ENCODE assay signal across 1 cellular context in the genomic region with DNA sequence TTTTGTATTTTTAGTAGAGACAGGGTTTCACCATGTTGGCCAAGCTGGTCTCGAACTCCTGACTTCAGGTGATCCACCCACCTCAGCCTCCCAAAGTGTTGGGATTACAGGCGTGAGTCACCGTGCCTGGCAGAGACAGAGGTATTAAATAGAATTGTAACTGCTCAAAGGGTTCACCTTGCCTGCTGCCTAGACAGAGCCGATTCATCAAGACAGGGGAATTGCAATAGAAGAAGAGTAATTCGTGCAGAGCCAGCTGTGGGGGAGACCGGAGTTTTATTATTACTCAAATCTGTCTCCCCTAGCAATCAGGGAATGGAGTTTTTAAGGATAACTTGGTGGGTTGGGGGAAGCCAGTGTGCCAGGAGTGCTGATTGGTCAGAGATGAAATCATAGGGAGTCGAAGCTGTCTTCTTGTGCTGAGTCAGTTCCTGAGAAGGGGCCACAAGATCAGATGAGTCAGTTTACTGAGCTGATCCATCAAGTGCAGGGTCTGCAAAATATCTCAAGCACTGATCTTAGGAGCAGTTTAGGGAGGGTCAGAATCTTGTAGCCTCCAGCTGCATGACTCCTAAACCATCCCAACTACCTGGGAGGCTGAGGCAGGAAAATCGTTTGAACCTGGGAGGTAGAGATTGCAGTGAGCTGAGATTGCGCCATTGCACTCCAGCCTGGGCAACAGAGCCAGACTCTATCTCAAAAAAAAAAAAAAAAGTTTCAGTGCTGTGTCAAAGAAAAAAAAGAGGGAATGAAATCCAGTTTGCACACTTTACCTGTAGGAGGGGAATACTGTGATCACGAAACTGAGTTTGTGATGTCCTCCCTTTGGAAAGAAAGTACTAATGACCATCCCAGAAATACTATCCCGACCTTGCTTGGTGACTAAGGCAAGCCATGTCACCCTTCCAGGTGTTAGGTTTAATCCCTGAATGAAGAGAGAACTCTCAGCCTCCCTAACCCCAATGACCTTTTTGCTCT.
TF ChIP-seq lines count a peak whose summit lies in the region.
"Not testable (repeated sequence)": the region's sequence is repeated elsewhere in the genome, so short reads cannot be mapped to it uniquely, and the experiment has no call there.

No MANE protein-coding gene starts in this region.

TF ChIP-seq in K562, 482 proteins besides CTCF, POLR2A, EP300 and RAD21 (continued from another document and continues in another):
- TF ChIP-seq ZBTB7A (IDR thresholded peaks at IDR 0.05; ENCODE audit: borderline replicate concordance, control insufficient read depth, low read depth, low read length) (peak; percentile 61; the same call in 1 of the 2 replicates), ETV1 (tag; conservative IDR thresholded peaks at IDR 0.05; ENCODE audit: low read depth) (peak; percentile 68), SMARCC2 (IDR thresholded peaks at IDR 0.05; ENCODE audit: low read depth) (peak; percentile 77; the same call in 1 of the 2 replicates), HDAC2 (IDR thresholded peaks at IDR 0.05) (peak; percentile 98), NBN (IDR thresholded peaks at IDR 0.05; ENCODE audit: low read depth) (peak; percentile 74), HDAC3 (IDR thresholded peaks at IDR 0.05; ENCODE audit: borderline replicate concordance, partially characterized antibody) (peak; percentile 14), NCOR1 (IDR thresholded peaks at IDR 0.05) (0 out of 2 replicates have a peak, but pooled peaks have one; percentile 20), TRIM24 (IDR thresholded peaks at IDR 0.05) (peak; percentile 59 to 70; a peak in 3 of 4 replicates), NFYB (IDR thresholded peaks at IDR 0.05; ENCODE audit: extremely low read depth, insufficient read length) (peak; percentile 70), PHF20 (IDR thresholded peaks at IDR 0.05; ENCODE audit: partially characterized antibody) (peak; percentile 52), BACH1 (tag; IDR thresholded peaks at IDR 0.05) (peak; percentile 90), MAFK (IDR thresholded peaks at IDR 0.05; ENCODE audit: low read length) (peak; percentile 85), SMARCA4 (IDR thresholded peaks at IDR 0.05) (peak; percentile 93), RCOR1 (IDR thresholded peaks at IDR 0.05; ENCODE audit: borderline replicate concordance in 1 of 2, low read depth in 2 of 2, low read length in 2 of 2) (peak in 1 of 2 experiments; percentile 26; a peak in 1 of 4 replicates), CC2D1A (IDR thresholded peaks at IDR 0.05) (peak; percentile 96), ATF1 (tag; IDR thresholded peaks at IDR 0.05) (peak; percentile 58), NCOA1 (IDR thresholded peaks at IDR 0.05; ENCODE audit: low read depth) (peak; percentile 43; the same call in 1 of the 2 replicates), MTA3 (IDR thresholded peaks at IDR 0.05; ENCODE audit: borderline replicate concordance) (peak; percentile 53; the same call in 1 of the 2 replicates), EP400 (IDR thresholded peaks at IDR 0.05) (peak; percentile 29; the same call in 1 of the 2 replicates), CEBPB (tag; IDR thresholded peaks at IDR 0.05) (peak; percentile 98), L3MBTL2 (IDR thresholded peaks at IDR 0.05) (peak; percentile 19; the same call in 1 of the 2 replicates), DPF2 (IDR thresholded peaks at IDR 0.05) (peak; percentile 95), EGR1 (conservative IDR thresholded peaks at IDR 0.05) (peak; percentile 69), ETV5 (CRISPR knock-in tag; IDR thresholded peaks at IDR 0.05; ENCODE audit: low read depth) (peak; percentile 40; the same call in 1 of the 2 replicates), KDM1A (IDR thresholded peaks at IDR 0.05) (peak; percentile 98), HDAC1 (IDR thresholded peaks at IDR 0.05) (peak in 1 of 2 experiments; percentile 90; a peak in 2 of 4 replicates), CBX1 (IDR thresholded peaks at IDR 0.05; ENCODE audit: low read depth) (peak; percentile 39; the same call in 1 of the 2 replicates), NFIC (IDR thresholded peaks at IDR 0.05) (peak; percentile 21; the same call in 1 of the 2 replicates)
- TF ChIP-seq, protein P1, sequence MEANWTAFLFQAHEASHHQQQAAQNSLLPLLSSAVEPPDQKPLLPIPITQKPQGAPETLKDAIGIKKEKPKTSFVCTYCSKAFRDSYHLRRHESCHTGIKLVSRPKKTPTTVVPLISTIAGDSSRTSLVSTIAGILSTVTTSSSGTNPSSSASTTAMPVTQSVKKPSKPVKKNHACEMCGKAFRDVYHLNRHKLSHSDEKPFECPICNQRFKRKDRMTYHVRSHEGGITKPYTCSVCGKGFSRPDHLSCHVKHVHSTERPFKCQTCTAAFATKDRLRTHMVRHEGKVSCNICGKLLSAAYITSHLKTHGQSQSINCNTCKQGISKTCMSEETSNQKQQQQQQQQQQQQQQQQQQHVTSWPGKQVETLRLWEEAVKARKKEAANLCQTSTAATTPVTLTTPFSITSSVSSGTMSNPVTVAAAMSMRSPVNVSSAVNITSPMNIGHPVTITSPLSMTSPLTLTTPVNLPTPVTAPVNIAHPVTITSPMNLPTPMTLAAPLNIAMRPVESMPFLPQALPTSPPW (CRISPR knock-in tag; IDR thresholded peaks at IDR 0.05): peak; percentile 54
- TF ChIP-seq ATF1 (CRISPR knock-in tag; IDR thresholded peaks at IDR 0.05): not testable (repeated sequence)
- TF ChIP-seq, protein P2, sequence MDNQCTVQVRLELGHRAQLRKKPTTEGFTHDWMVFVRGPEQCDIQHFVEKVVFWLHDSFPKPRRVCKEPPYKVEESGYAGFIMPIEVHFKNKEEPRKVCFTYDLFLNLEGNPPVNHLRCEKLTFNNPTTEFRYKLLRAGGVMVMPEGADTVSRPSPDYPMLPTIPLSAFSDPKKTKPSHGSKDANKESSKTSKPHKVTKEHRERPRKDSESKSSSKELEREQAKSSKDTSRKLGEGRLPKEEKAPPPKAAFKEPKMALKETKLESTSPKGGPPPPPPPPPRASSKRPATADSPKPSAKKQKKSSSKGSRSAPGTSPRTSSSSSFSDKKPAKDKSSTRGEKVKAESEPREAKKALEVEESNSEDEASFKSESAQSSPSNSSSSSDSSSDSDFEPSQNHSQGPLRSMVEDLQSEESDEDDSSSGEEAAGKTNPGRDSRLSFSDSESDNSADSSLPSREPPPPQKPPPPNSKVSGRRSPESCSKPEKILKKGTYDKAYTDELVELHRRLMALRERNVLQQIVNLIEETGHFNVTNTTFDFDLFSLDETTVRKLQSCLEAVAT (IDR thresholded peaks at IDR 0.05): 0 out of 4 replicates have a peak, but pooled peaks of 1 of the 2 experiments have one; percentile 9
- TF ChIP-seq, protein P3, sequence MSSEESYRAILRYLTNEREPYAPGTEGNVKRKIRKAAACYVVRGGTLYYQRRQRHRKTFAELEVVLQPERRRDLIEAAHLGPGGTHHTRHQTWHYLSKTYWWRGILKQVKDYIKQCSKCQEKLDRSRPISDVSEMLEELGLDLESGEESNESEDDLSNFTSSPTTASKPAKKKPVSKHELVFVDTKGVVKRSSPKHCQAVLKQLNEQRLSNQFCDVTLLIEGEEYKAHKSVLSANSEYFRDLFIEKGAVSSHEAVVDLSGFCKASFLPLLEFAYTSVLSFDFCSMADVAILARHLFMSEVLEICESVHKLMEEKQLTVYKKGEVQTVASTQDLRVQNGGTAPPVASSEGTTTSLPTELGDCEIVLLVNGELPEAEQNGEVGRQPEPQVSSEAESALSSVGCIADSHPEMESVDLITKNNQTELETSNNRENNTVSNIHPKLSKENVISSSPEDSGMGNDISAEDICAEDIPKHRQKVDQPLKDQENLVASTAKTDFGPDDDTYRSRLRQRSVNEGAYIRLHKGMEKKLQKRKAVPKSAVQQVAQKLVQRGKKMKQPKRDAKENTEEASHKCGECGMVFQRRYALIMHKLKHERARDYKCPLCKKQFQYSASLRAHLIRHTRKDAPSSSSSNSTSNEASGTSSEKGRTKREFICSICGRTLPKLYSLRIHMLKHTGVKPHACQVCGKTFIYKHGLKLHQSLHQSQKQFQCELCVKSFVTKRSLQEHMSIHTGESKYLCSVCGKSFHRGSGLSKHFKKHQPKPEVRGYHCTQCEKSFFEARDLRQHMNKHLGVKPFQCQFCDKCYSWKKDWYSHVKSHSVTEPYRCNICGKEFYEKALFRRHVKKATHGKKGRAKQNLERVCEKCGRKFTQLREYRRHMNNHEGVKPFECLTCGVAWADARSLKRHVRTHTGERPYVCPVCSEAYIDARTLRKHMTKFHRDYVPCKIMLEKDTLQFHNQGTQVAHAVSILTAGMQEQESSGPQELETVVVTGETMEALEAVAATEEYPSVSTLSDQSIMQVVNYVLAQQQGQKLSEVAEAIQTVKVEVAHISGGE (CRISPR knock-in tag; IDR thresholded peaks at IDR 0.05): 0 out of 6 replicates have a peak, but pooled peaks of 1 of the 3 experiments have one; percentile 42
- TF ChIP-seq, protein P4, sequence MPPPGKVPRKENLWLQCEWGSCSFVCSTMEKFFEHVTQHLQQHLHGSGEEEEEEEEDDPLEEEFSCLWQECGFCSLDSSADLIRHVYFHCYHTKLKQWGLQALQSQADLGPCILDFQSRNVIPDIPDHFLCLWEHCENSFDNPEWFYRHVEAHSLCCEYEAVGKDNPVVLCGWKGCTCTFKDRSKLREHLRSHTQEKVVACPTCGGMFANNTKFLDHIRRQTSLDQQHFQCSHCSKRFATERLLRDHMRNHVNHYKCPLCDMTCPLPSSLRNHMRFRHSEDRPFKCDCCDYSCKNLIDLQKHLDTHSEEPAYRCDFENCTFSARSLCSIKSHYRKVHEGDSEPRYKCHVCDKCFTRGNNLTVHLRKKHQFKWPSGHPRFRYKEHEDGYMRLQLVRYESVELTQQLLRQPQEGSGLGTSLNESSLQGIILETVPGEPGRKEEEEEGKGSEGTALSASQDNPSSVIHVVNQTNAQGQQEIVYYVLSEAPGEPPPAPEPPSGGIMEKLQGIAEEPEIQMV (tag; conservative IDR thresholded peaks at IDR 0.05; ENCODE audit: low read depth): 0 out of 2 replicates have a peak, but pooled peaks have one; percentile 11
- TF ChIP-seq, protein P5, sequence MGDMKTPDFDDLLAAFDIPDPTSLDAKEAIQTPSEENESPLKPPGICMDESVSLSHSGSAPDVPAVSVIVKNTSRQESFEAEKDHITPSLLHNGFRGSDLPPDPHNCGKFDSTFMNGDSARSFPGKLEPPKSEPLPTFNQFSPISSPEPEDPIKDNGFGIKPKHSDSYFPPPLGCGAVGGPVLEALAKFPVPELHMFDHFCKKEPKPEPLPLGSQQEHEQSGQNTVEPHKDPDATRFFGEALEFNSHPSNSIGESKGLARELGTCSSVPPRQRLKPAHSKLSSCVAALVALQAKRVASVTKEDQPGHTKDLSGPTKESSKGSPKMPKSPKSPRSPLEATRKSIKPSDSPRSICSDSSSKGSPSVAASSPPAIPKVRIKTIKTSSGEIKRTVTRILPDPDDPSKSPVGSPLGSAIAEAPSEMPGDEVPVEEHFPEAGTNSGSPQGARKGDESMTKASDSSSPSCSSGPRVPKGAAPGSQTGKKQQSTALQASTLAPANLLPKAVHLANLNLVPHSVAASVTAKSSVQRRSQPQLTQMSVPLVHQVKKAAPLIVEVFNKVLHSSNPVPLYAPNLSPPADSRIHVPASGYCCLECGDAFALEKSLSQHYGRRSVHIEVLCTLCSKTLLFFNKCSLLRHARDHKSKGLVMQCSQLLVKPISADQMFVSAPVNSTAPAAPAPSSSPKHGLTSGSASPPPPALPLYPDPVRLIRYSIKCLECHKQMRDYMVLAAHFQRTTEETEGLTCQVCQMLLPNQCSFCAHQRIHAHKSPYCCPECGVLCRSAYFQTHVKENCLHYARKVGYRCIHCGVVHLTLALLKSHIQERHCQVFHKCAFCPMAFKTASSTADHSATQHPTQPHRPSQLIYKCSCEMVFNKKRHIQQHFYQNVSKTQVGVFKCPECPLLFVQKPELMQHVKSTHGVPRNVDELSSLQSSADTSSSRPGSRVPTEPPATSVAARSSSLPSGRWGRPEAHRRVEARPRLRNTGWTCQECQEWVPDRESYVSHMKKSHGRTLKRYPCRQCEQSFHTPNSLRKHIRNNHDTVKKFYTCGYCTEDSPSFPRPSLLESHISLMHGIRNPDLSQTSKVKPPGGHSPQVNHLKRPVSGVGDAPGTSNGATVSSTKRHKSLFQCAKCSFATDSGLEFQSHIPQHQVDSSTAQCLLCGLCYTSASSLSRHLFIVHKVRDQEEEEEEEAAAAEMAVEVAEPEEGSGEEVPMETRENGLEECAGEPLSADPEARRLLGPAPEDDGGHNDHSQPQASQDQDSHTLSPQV (IDR thresholded peaks at IDR 0.05): 0 out of 2 replicates have a peak, but pooled peaks have one; percentile 5
- TF ChIP-seq, protein P6, sequence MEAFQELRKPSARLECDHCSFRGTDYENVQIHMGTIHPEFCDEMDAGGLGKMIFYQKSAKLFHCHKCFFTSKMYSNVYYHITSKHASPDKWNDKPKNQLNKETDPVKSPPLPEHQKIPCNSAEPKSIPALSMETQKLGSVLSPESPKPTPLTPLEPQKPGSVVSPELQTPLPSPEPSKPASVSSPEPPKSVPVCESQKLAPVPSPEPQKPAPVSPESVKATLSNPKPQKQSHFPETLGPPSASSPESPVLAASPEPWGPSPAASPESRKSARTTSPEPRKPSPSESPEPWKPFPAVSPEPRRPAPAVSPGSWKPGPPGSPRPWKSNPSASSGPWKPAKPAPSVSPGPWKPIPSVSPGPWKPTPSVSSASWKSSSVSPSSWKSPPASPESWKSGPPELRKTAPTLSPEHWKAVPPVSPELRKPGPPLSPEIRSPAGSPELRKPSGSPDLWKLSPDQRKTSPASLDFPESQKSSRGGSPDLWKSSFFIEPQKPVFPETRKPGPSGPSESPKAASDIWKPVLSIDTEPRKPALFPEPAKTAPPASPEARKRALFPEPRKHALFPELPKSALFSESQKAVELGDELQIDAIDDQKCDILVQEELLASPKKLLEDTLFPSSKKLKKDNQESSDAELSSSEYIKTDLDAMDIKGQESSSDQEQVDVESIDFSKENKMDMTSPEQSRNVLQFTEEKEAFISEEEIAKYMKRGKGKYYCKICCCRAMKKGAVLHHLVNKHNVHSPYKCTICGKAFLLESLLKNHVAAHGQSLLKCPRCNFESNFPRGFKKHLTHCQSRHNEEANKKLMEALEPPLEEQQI (IDR thresholded peaks at IDR 0.05): peak; percentile 60; the same call in 1 of the 2 replicates
